20 cellular contexts compared by ENCODE assay signal in genomic region chr15:89375093-89376062, GRCh38.
"Had no signal": no experiment of that assay in that cellular context is flagged by ENCODE, and none has a peak within 500 bp of the region (broad histone marks: within the 10 kb centered on the region; RNA-seq: fewer than 3 reads in every experiment).

No MANE protein-coding gene starts in this region.

- H3K36me3 Mint-ChIP-seq: natural killer cell treated with Interleukin-12 subunit alpha and Interleukin-12 subunit beta and Interleukin-15 and Interleukin-18, amount 100 ng/mL, for 72 hours; type B pancreatic cell had no signal

- H3K9me3 Mint-ChIP-seq: effector memory CD8-positive, alpha-beta T cell; natural killer cell treated with Interleukin-12 subunit alpha and Interleukin-12 subunit beta and Interleukin-15 and Interleukin-18, amount 100 ng/mL, for 72 hours; type B pancreatic cell had no signal

- H3K9me3 ChIP-seq: heart left ventricle, left ventricle myocardium inferior, pancreas, stomach, thyroid gland had no signal

- H3K4me3 Mint-ChIP-seq: effector memory CD8-positive, alpha-beta T cell; natural killer cell treated with Interleukin-12 subunit alpha and Interleukin-12 subunit beta and Interleukin-15 and Interleukin-18, amount 100 ng/mL, for 72 hours; type B pancreatic cell had no signal

- H3K27ac ChIP-seq: heart left ventricle, left ventricle myocardium inferior, pancreas, stomach, thyroid gland had no signal

- H3K4me3 ChIP-seq: heart left ventricle, left ventricle myocardium inferior, lung, pancreas, stomach, thyroid gland had no signal

- H3K36me3 ChIP-seq: heart left ventricle, left ventricle myocardium inferior, pancreas, stomach, thyroid gland had no signal

- H3K27ac Mint-ChIP-seq: effector memory CD8-positive, alpha-beta T cell; natural killer cell treated with Interleukin-12 subunit alpha and Interleukin-12 subunit beta and Interleukin-15 and Interleukin-18, amount 100 ng/mL, for 72 hours; progenitor cell of endocrine pancreas; type B pancreatic cell had no signal

- DNase-seq: effector memory CD8-positive, alpha-beta T cell; erythroblast; foreskin melanocyte; heart left ventricle; hippocampal formation; left ventricle myocardium inferior; mesenchymal stem cell; midbrain; occipital lobe; pancreas; right cardiac atrium; small intestine; stimulated activated CD4-positive, alpha-beta T cell treated with anti-CD3 and anti-CD28 coated beads, Interleukin-12 subunit alpha, Interleukin-12 subunit beta, amount 100 ng/mL, for 4 hours; stimulated activated naive CD4-positive, alpha-beta T cell; stomach; thyroid gland had no signal
